In genomic region chr17:67519801-67520251, GRCh38 we compare ENCODE assay signal across 17 cellular contexts.
A peak's percentile ranks its signal among the peaks of the same experiment; 100 is the strongest.
DNase-seq lines count a peak whose midpoint lies in the region; ATAC-seq and TF ChIP-seq lines count a peak whose summit lies in the region.
"Had no signal": no experiment of that assay in that cellular context is flagged by ENCODE, and none has a peak within 500 bp of the region (broad histone marks: within the 10 kb centered on the region; RNA-seq: fewer than 3 reads in every experiment).

No MANE protein-coding gene starts in this region.

- H3K4me3 Mint-ChIP-seq in CD14-positive monocyte: peak overlapping the region; percentile 81 to 95
- no peak overlapping the region for H3K4me3 Mint-ChIP-seq in central memory CD8-positive, alpha-beta T cell
- H3K4me3 Mint-ChIP-seq in naive thymus-derived CD8-positive, alpha-beta T cell: peak overlapping the region in 9 of 10 donors; percentile 34 to 72 (median 55)
- H3K4me3 Mint-ChIP-seq: activated CD4-positive, alpha-beta T cell treated with anti-CD3 and anti-CD28 coated beads, Interleukin-2, amount 10 ng/mL, durations not matched to agents 7 days and 5 days had no signal

- no peaks in the 10 kb centered on the region for H3K27me3 ChIP-seq in HUES6 (ENCODE audit: control insufficient read depth, insufficient read depth, low read length)
- H3K27me3 ChIP-seq: neutrophil, sigmoid colon had no signal

- H3K9ac ChIP-seq in HUES6 (ENCODE audit: low read length): peak overlapping the region; percentile 18

- peaks cover 0 to 6% (median 0%) of the 10 kb centered on the region in 7 donors for H3K9me3 Mint-ChIP-seq in CD14-positive monocyte
- H3K9me3 Mint-ChIP-seq in central memory CD8-positive, alpha-beta T cell: no peaks in the 10 kb centered on the region
- H3K9me3 Mint-ChIP-seq in naive thymus-derived CD8-positive, alpha-beta T cell: peaks cover 0 to 7% (median 0%) of the 10 kb centered on the region in 9 donors
- H3K9me3 Mint-ChIP-seq: activated CD4-positive, alpha-beta T cell treated with anti-CD3 and anti-CD28 coated beads, Interleukin-2, amount 10 ng/mL, durations not matched to agents 7 days and 5 days; activated T-helper 2 cell treated with anti-CD3 and anti-CD28 coated beads, Interferon-gamma antibody, Interleukin-2, Interleukin-4, amounts not matched to agents 10 μg/mL and 5 μg/mL and 100 μg/mL, durations not matched to agents 14 hours and 24 hours and 36 hours had no signal

- H3K9me3 ChIP-seq in HUES6 (ENCODE audit: control insufficient read depth, insufficient read depth, low read depth, low read length): peaks cover 8% of the 10 kb centered on the region
- H3K9me3 ChIP-seq: neutrophil, sigmoid colon had no signal

- peaks cover 40% of the 10 kb centered on the region for H3K4me1 Mint-ChIP-seq in CD14-positive monocyte
- H3K4me1 Mint-ChIP-seq in central memory CD8-positive, alpha-beta T cell: peaks cover 73% of the 10 kb centered on the region
- peaks cover 36 to 82% (median 72%) of the 10 kb centered on the region in 4 donors for H3K4me1 Mint-ChIP-seq in naive thymus-derived CD8-positive, alpha-beta T cell

- H3K27ac Mint-ChIP-seq in CD14-positive monocyte: no peak overlapping the region
- H3K27ac Mint-ChIP-seq in central memory CD8-positive, alpha-beta T cell (ENCODE audit: low read depth): peak overlapping the region; percentile 68
- H3K27ac Mint-ChIP-seq in naive thymus-derived CD8-positive, alpha-beta T cell: peak overlapping the region; percentile 58 to 90 (median 84)
- H3K27ac Mint-ChIP-seq: activated T-helper 2 cell treated with anti-CD3 and anti-CD28 coated beads, Interferon-gamma antibody, Interleukin-2, Interleukin-4, amounts not matched to agents 10 μg/mL and 5 μg/mL and 100 μg/mL, durations not matched to agents 14 hours and 24 hours and 36 hours; IgD-negative memory B cell had no signal

- no peak for DNase-seq in CD14-positive monocyte (ENCODE audit: low spot score)
- DNase-seq in central memory CD8-positive, alpha-beta T cell (ENCODE audit: low spot score in 2 of 2): no peak
- no peak for DNase-seq in naive thymus-derived CD8-positive, alpha-beta T cell
- no peak for DNase-seq in foreskin melanocyte
- no peak for DNase-seq in GM20000 (ENCODE audit: low spot score)
- DNase-seq: activated CD4-positive, alpha-beta T cell treated with anti-CD3 and anti-CD28 coated beads, Interleukin-2, amount 10 ng/mL, durations not matched to agents 7 days and 5 days; mammary epithelial cell; NCI-H2171; stimulated activated naive CD4-positive, alpha-beta T cell treated with Interleukin-2 at 50 U/mL for 16 hours; T-helper 9 cell had no signal

- peak overlapping the region; percentile 66; the same call in 1 of the 2 replicates for H3K27ac ChIP-seq in HUES6 (ENCODE audit: low read depth, low read length)

- H3K4me3 ChIP-seq in HUES6 (ENCODE audit: low read depth, low read length): no peak overlapping the region
- H3K4me3 ChIP-seq: sigmoid colon had no signal

- H3K27me3 Mint-ChIP-seq in CD14-positive monocyte (ENCODE audit: low read depth in 3 of 3): peaks cover 0 to 1% (median 1%) of the 10 kb centered on the region in 3 donors
- H3K27me3 Mint-ChIP-seq in central memory CD8-positive, alpha-beta T cell: no peaks in the 10 kb centered on the region
- H3K27me3 Mint-ChIP-seq in naive thymus-derived CD8-positive, alpha-beta T cell: no peaks in the 10 kb centered on the region
- H3K27me3 Mint-ChIP-seq: activated CD4-positive, alpha-beta T cell treated with anti-CD3 and anti-CD28 coated beads, Interleukin-2, amount 10 ng/mL, durations not matched to agents 7 days and 5 days had no signal

- no peak for ATAC-seq in central memory CD8-positive, alpha-beta T cell (replicated peaks; ENCODE audit: extremely low read depth, poor library complexity, severe bottlenecking)
- peak in 1 of 2 donors; percentile 18 for ATAC-seq in naive thymus-derived CD8-positive, alpha-beta T cell
- ATAC-seq in HG02852 (IDR thresholded peaks at IDR 0.05; ENCODE audit: unreplicated experiment) (no peak), GM21786 (IDR thresholded peaks at IDR 0.05; ENCODE audit: unreplicated experiment) (no peak)

- POLR2A ChIA-PET in naive thymus-derived CD8-positive, alpha-beta T cell (lab: Charles Lee): interaction anchor here (1.0 kb wide), 1 partner anchor 142 kb away, joined by 3 read pairs; no protein-coding TSS in a partner anchor

- H3K36me3 ChIP-seq in HUES6 (ENCODE audit: control insufficient read depth, insufficient read depth, low read length): no peaks in the 10 kb centered on the region
- H3K36me3 ChIP-seq: neutrophil, sigmoid colon had no signal

- peaks cover 55% of the 10 kb centered on the region for H3K4me1 ChIP-seq in HUES6 (ENCODE audit: control insufficient read depth, insufficient read depth, low read length)

- peaks cover 4 to 8% of the 10 kb centered on the region in 2 donors for H3K36me3 Mint-ChIP-seq in CD14-positive monocyte
- H3K36me3 Mint-ChIP-seq in central memory CD8-positive, alpha-beta T cell (ENCODE audit: insufficient read depth): peaks cover 8% of the 10 kb centered on the region
- H3K36me3 Mint-ChIP-seq in naive thymus-derived CD8-positive, alpha-beta T cell: peaks cover 0 to 23% (median 11%) of the 10 kb centered on the region in 3 donors

- TF ChIP-seq CTCF in CD14-positive monocyte (IDR thresholded peaks at IDR 0.05) (no peak), GM20000 (IDR thresholded peaks at IDR 0.05; ENCODE audit: extremely low read depth, missing control alignments) (no peak)

- intact Hi-C loops in CD14-positive monocyte (cut with micrococcal nuclease): no loop called here

Comparison
In these comparisons a context has a peak if more than half of its experiments do, and no peak if none do; other contexts are left out.
1. H3K27ac Mint-ChIP-seq: peak in central memory CD8-positive, alpha-beta T cell (single experiment) and naive thymus-derived CD8-positive, alpha-beta T cell (10 of 10); none in CD14-positive monocyte (0 of 7).